ENCODE assay signal across 8 cellular contexts in the genomic region with DNA sequence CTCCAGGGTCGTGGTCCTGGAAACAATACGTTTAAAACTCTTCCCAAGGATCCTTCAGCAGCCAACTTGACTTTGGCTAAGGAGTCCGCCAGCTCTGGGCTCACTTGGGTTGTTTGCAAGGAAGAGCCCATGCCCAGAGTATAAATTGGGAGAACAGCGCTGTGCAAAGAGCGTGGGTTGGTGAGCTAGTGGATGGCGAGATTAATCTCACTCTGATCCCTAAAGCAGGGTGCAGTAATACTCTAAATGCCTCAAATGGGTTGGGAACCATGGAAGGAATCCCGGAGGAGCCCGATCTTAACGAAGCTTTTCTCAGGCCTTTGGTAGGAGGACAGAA. TPM values are rescaled to one million over a fixed set of nuclear protein-coding genes. Genes with fewer than 3 reads are reported as not detected.
DNase-seq lines count a peak whose midpoint lies in the region; ATAC-seq and TF ChIP-seq lines count a peak whose summit lies in the region.

No MANE protein-coding gene starts in this region.

- peak overlapping the region in 9 of 10 donors; percentile 54 to 85 (median 69) for H3K4me3 ChIP-seq in heart right ventricle
- H3K4me3 ChIP-seq in skeletal muscle cell (ENCODE audit: low read depth, low read length): peak overlapping the region; percentile 84

- ATAC-seq in GM19397 (IDR thresholded peaks at IDR 0.05; ENCODE audit: unreplicated experiment) (peak; percentile 0), heart right ventricle (peak in 6 of 8 donors; percentile 3 to 31 (median 6)), HG02642 (IDR thresholded peaks at IDR 0.05; ENCODE audit: poor library complexity, unreplicated experiment) (no peak), HG03045 (IDR thresholded peaks at IDR 0.05; ENCODE audit: unreplicated experiment) (no peak)

- H3K4me1 Mint-ChIP-seq in activated CD4-positive, alpha-beta memory T cell treated with anti-CD3 and anti-CD28 coated beads for 36 hours (ENCODE audit: low read depth): peaks cover 25% of the 10 kb centered on the region

- no peaks in the 10 kb centered on the region for H3K27me3 ChIP-seq in heart right ventricle

- DNase-seq in activated CD4-positive, alpha-beta memory T cell treated with anti-CD3 and anti-CD28 coated beads for 36 hours: no peak
- no peak for DNase-seq in heart right ventricle
- no peak for DNase-seq in skeletal muscle cell (ENCODE audit: low read depth)
- no peak for DNase-seq in Kasumi-1 (lab: John Stamatoyannopoulos, UW)
- DNase-seq in GM13977 (ENCODE audit: low spot score): no peak

- H3K4me3 Mint-ChIP-seq in activated CD4-positive, alpha-beta memory T cell treated with anti-CD3 and anti-CD28 coated beads for 36 hours: peak overlapping the region; percentile 89

- H3K36me3 ChIP-seq in heart right ventricle: no peaks in the 10 kb centered on the region

- no peaks in the 10 kb centered on the region for H3K9me3 Mint-ChIP-seq in activated CD4-positive, alpha-beta memory T cell treated with anti-CD3 and anti-CD28 coated beads for 36 hours

- H3K27ac ChIP-seq in heart right ventricle: peak overlapping the region; percentile 20 to 89 (median 78)

- intact Hi-C loops in activated CD4-positive, alpha-beta memory T cell treated with anti-CD3 and anti-CD28 coated beads for 36 hours (cut with micrococcal nuclease): loop anchor here (1.0 to 2.0 kb wide), 6 partner anchors 50 to 989 kb away; a partner anchor contains a TSS
- intact Hi-C loops in heart right ventricle (cut with DNase I): no loop called here

- in situ Hi-C loops in GM13977 (cut with MboI; ENCODE audit: low pct_unique_long_range_greater_than_20kb, low sequenced_read_pairs, unreplicated experiment): loop anchor here (25.0 kb wide), 1 partner anchor 720 kb away; no protein-coding TSS in a partner anchor

- peaks cover 8% of the 10 kb centered on the region for H3K36me3 Mint-ChIP-seq in activated CD4-positive, alpha-beta memory T cell treated with anti-CD3 and anti-CD28 coated beads for 36 hours

- no peaks in the 10 kb centered on the region for H3K27me3 Mint-ChIP-seq in activated CD4-positive, alpha-beta memory T cell treated with anti-CD3 and anti-CD28 coated beads for 36 hours

- TF ChIP-seq CTCF in heart right ventricle (IDR thresholded peaks at IDR 0.05) (no peak), GM13977 (IDR thresholded peaks at IDR 0.05; ENCODE audit: extremely low read depth, insufficient read depth, missing control alignments) (no peak)

- peak overlapping the region; percentile 87 for H3K27ac Mint-ChIP-seq in activated CD4-positive, alpha-beta memory T cell treated with anti-CD3 and anti-CD28 coated beads for 36 hours

- WGBS in heart right ventricle, 2 donors: 54 to 60% methylated on average over 9 of the region's 9 CpGs

- peaks cover 5 to 22% (median 9%) of the 10 kb centered on the region in 9 donors for H3K4me1 ChIP-seq in heart right ventricle

- no peaks in the 10 kb centered on the region for H3K9me3 ChIP-seq in heart right ventricle

- CTCF ChIA-PET in activated CD4-positive, alpha-beta memory T cell treated with anti-CD3 and anti-CD28 coated beads for 36 hours (lab: Charles Lee): interaction anchor here (0.6 to 1.7 kb wide), 6 partner anchors 8 to 988 kb away, joined by 3 to 5 read pairs (median 4); no protein-coding TSS in a partner anchor

- POLR2A ChIA-PET in activated CD4-positive, alpha-beta memory T cell treated with anti-CD3 and anti-CD28 coated beads for 36 hours (lab: Charles Lee): interaction anchor here (0.9 to 2.6 kb wide), 2 partner anchors 753 to 755 kb away, joined by 3 to 16 read pairs; a partner anchor contains a TSS

RNA-seq across cellular contexts. Expression of a gene that starts 0.5 kb away (rescaled TPM):
- 10 to 100 TPM; 21.8 to 24.5 TPM for total RNA-seq in activated CD4-positive, alpha-beta memory T cell treated with anti-CD3 and anti-CD28 coated beads for 36 hours
- total RNA-seq in heart right ventricle: 10 to 100 TPM; 16.7 to 26.5 (median 20.5) TPM
- polyA plus RNA-seq in heart right ventricle: 10 to 100 TPM in 1 of 2 donors, 1 to 10 TPM in 1; 5.0 to 10.8 TPM

Comparison
In these comparisons a context has a peak if more than half of its experiments do, and no peak if none do; other contexts are left out.
1. ATAC-seq: peak in GM19397 (single experiment) and heart right ventricle (6 of 8); none in HG02642 (single experiment) and HG03045 (single experiment).